Comparison of ENCODE assay signal across 9 cellular contexts in genomic region chr21:35438643-35439404, GRCh38.
A peak's percentile ranks its signal among the peaks of the same experiment; 100 is the strongest.
DNase-seq lines count a peak whose midpoint lies in the region; ATAC-seq and TF ChIP-seq lines count a peak whose summit lies in the region.
"Had no signal": no experiment of that assay in that cellular context is flagged by ENCODE, and none has a peak within 500 bp of the region (broad histone marks: within the 10 kb centered on the region; RNA-seq: fewer than 3 reads in every experiment).

No MANE protein-coding gene starts in this region.

- WGBS in lower leg skin, 2 donors, result 27 to 33% methylated on average over 6 of the region's 6 CpGs

- no peak overlapping the region for H3K4me3 ChIP-seq in SJCRH30
- no peak overlapping the region for H3K4me3 ChIP-seq in lower leg skin (ENCODE audit: low read depth, poor library complexity, severe bottlenecking)

- DNase-seq in GM13976 (ENCODE audit: low spot score) (peak; percentile 17), SJCRH30 (peak; percentile 16 to 60), left colon (peak in 1 of 2 donors; percentile 6), mesenteric fat pad (ENCODE audit: low spot score) (no peak), head of caudate nucleus (no peak), lower leg skin (ENCODE audit: low spot score in 2 of 2) (no peak)

- H3K4me1 ChIP-seq in SJCRH30, result peaks cover 13% of the 10 kb centered on the region

- no peak for TF ChIP-seq POLR2A in lower leg skin (IDR thresholded peaks at IDR 0.05)

- H3K27ac ChIP-seq in SJCRH30, result peak overlapping the region; percentile 27
- H3K27ac ChIP-seq: KMS-11 had no signal

- ATAC-seq in GM21825 (IDR thresholded peaks at IDR 0.05; ENCODE audit: unreplicated experiment) (peak; percentile 52), left colon (peak; percentile 87), HG03520 (IDR thresholded peaks at IDR 0.05; ENCODE audit: unreplicated experiment) (no peak)

- H3K36me3 ChIP-seq in SJCRH30, result no peaks in the 10 kb centered on the region

- in situ Hi-C loops in GM13976 (cut with MboI; ENCODE audit: low sequenced_read_pairs, unreplicated experiment), result no loop called here

- TF ChIP-seq CTCF in GM13976 (IDR thresholded peaks at IDR 0.05; ENCODE audit: borderline replicate concordance, control extremely low read depth, extremely low read depth, insufficient read depth, missing control alignments) (no peak), lower leg skin (IDR thresholded peaks at IDR 0.05) (no peak)

- H3K9me3 ChIP-seq in SJCRH30 (replicated peaks), result no peaks in the 10 kb centered on the region

- no peaks in the 10 kb centered on the region for H3K27me3 ChIP-seq in SJCRH30

- intact Hi-C loops in left colon (cut with DNase I, micrococcal nuclease) (no loop called here), head of caudate nucleus (cut with DNase I) (no loop called here), lower leg skin (cut with DNase I; ENCODE audit: low total_unique reads) (no loop called here)

Comparison
In these comparisons a context has a peak if more than half of its experiments do, and no peak if none do; other contexts are left out.
1. DNase-seq: peak in GM13976 (single experiment) and SJCRH30 (2 of 2); none in mesenteric fat pad (single experiment), head of caudate nucleus (0 of 42) and lower leg skin (0 of 2).